In genomic region chr2:40483590-40483989, GRCh38 we compare ENCODE assay signal across 1 cellular context.
TF ChIP-seq lines count a peak whose summit lies in the region.

No MANE protein-coding gene starts in this region.

TF ChIP-seq in H1, 55 proteins besides CTCF, POLR2A, EP300 and RAD21:
- TF ChIP-seq KDM1A (IDR thresholded peaks at IDR 0.05; ENCODE audit: borderline replicate concordance, low read length) (peak; percentile 46; the same call in 1 of the 2 replicates), NRF1 (IDR thresholded peaks at IDR 0.05; ENCODE audit: low read depth, low read length) (no peak)
